23 cellular contexts compared by ENCODE assay signal in the genomic region with DNA sequence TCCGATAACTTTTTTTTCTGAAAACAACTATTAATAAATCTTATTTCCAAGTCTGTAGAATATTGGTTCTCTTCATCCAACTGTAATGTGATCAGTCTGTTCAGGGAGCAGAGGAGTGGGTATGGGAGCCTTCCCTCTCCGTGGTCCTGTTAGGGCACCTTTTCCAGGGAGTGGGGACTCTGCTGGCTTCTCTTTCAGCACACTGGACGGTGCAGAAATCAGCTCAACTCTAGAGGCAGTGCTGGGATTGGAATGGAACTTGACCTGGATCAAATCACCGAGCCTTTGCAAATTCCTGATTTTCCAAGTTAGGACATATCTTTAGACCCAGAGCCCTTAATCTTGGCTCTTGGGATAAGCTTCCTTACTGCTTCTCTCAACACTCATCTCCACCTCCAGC.
"Had no signal": no experiment of that assay in that cellular context is flagged by ENCODE, and none has a peak within 500 bp of the region (broad histone marks: within the 10 kb centered on the region; RNA-seq: fewer than 3 reads in every experiment).

No MANE protein-coding gene starts in this region.

- H3K36me3 Mint-ChIP-seq: activated naive CD4-positive, alpha-beta T cell treated with anti-CD3 and anti-CD28 coated beads, Interleukin-2, amount 10 ng/mL, durations not matched to agents 7 days and 5 days; brain; immature natural killer cell; type B pancreatic cell had no signal

- H3K27ac Mint-ChIP-seq: activated CD4-positive, alpha-beta memory T cell treated with anti-CD3 and anti-CD28 coated beads, Interleukin-2, amount 10 ng/mL, durations not matched to agents 7 days and 5 days; activated CD4-positive, alpha-beta T cell treated with anti-CD3 and anti-CD28 coated beads, Interleukin-2, amount 10 ng/mL, durations not matched to agents 24 days and 14 days; activated naive CD4-positive, alpha-beta T cell treated with anti-CD3 and anti-CD28 coated beads, Interleukin-2, amount 10 ng/mL, durations not matched to agents 7 days and 5 days; activated naive CD8-positive, alpha-beta T cell treated with anti-CD3 and anti-CD28 coated beads, Interleukin-2, amount 50 U/mL, for 24 hours; immature natural killer cell; progenitor cell of endocrine pancreas; type B pancreatic cell had no signal

- ATAC-seq: activated CD4-positive, CD25-positive, alpha-beta regulatory T cell treated with anti-CD3 and anti-CD28 coated beads, Interleukin-2, amount 50 U/mL, for 24 hours; activated naive CD8-positive, alpha-beta T cell treated with anti-CD3 and anti-CD28 coated beads, Interleukin-2, amount 50 U/mL, for 24 hours; foreskin keratinocyte; left ventricle myocardium superior had no signal

- H3K4me1 Mint-ChIP-seq: activated CD4-positive, alpha-beta memory T cell treated with anti-CD3 and anti-CD28 coated beads, Interleukin-2, amount 10 ng/mL, durations not matched to agents 7 days and 5 days; activated CD4-positive, alpha-beta T cell treated with anti-CD3 and anti-CD28 coated beads, Interleukin-2, amount 10 ng/mL, durations not matched to agents 24 days and 14 days; activated naive CD4-positive, alpha-beta T cell treated with anti-CD3 and anti-CD28 coated beads, Interleukin-2, amount 10 ng/mL, durations not matched to agents 7 days and 5 days; activated naive CD8-positive, alpha-beta T cell treated with anti-CD3 and anti-CD28 coated beads, Interleukin-2, amount 50 U/mL, for 24 hours; immature natural killer cell had no signal

- DNase-seq: activated CD4-positive, alpha-beta memory T cell treated with anti-CD3 and anti-CD28 coated beads, Interleukin-2, amount 10 ng/mL, durations not matched to agents 7 days and 5 days; activated CD4-positive, alpha-beta T cell treated with anti-CD3 and anti-CD28 coated beads, Interleukin-2, amount 10 ng/mL, durations not matched to agents 24 days and 14 days; activated effector memory CD4-positive, alpha-beta T cell treated with anti-CD3 and anti-CD28 coated beads, Interleukin-2, amount 50 U/mL, for 16 hours; activated naive CD4-positive, alpha-beta T cell treated with anti-CD3 and anti-CD28 coated beads, Interleukin-2, amount 10 ng/mL, durations not matched to agents 7 days and 5 days; activated naive CD8-positive, alpha-beta T cell treated with anti-CD3 and anti-CD28 coated beads, Interleukin-2, amount 50 U/mL, for 24 hours; central memory CD4-positive, alpha-beta T cell; effector memory CD4-positive, alpha-beta T cell; foreskin keratinocyte; immature natural killer cell; kidney glomerular epithelial cell; left ventricle myocardium superior; mammary epithelial cell; retina; sigmoid colon; spleen; stimulated activated CD4-positive, alpha-beta T cell treated with anti-CD3 and anti-CD28 coated beads, Interleukin-4, amount 100 ng/mL, for 1 hour; stimulated activated naive CD4-positive, alpha-beta T cell; testis had no signal

- H3K4me1 ChIP-seq: spleen, testis, vagina had no signal

- H3K27me3 ChIP-seq: foreskin keratinocyte, sigmoid colon, spleen, testis, vagina had no signal

- H3K36me3 ChIP-seq: sigmoid colon, spleen, vagina had no signal

- H3K9me3 ChIP-seq: sigmoid colon, spleen, testis, vagina had no signal

- H3K27ac ChIP-seq: foreskin keratinocyte, sigmoid colon, spleen, testis, vagina had no signal

- H3K4me3 ChIP-seq: sigmoid colon, spleen, testis, vagina had no signal

- H3K9me3 Mint-ChIP-seq: activated CD4-positive, alpha-beta memory T cell treated with anti-CD3 and anti-CD28 coated beads, Interleukin-2, amount 10 ng/mL, durations not matched to agents 7 days and 5 days; activated CD4-positive, alpha-beta T cell treated with anti-CD3 and anti-CD28 coated beads, Interleukin-2, amount 10 ng/mL, durations not matched to agents 24 days and 14 days; activated naive CD4-positive, alpha-beta T cell treated with anti-CD3 and anti-CD28 coated beads, Interleukin-2, amount 10 ng/mL, durations not matched to agents 7 days and 5 days; activated naive CD8-positive, alpha-beta T cell treated with anti-CD3 and anti-CD28 coated beads, Interleukin-2, amount 50 U/mL, for 24 hours had no signal

- H3K4me3 Mint-ChIP-seq: activated CD4-positive, alpha-beta memory T cell treated with anti-CD3 and anti-CD28 coated beads, Interleukin-2, amount 10 ng/mL, durations not matched to agents 7 days and 5 days; activated CD4-positive, alpha-beta T cell treated with anti-CD3 and anti-CD28 coated beads, Interleukin-2, amount 10 ng/mL, durations not matched to agents 24 days and 14 days; activated naive CD4-positive, alpha-beta T cell treated with anti-CD3 and anti-CD28 coated beads, Interleukin-2, amount 10 ng/mL, durations not matched to agents 7 days and 5 days; activated naive CD8-positive, alpha-beta T cell treated with anti-CD3 and anti-CD28 coated beads, Interleukin-2, amount 50 U/mL, for 24 hours; brain; immature natural killer cell; type B pancreatic cell had no signal

- H3K27me3 Mint-ChIP-seq: activated CD4-positive, alpha-beta memory T cell treated with anti-CD3 and anti-CD28 coated beads, Interleukin-2, amount 10 ng/mL, durations not matched to agents 7 days and 5 days; activated CD4-positive, alpha-beta T cell treated with anti-CD3 and anti-CD28 coated beads, Interleukin-2, amount 10 ng/mL, durations not matched to agents 24 days and 14 days; activated naive CD4-positive, alpha-beta T cell treated with anti-CD3 and anti-CD28 coated beads, Interleukin-2, amount 10 ng/mL, durations not matched to agents 7 days and 5 days; activated naive CD8-positive, alpha-beta T cell treated with anti-CD3 and anti-CD28 coated beads, Interleukin-2, amount 50 U/mL, for 24 hours; progenitor cell of endocrine pancreas; type B pancreatic cell had no signal
